In genomic region chr6:119506631-119507174, GRCh38 we compare ENCODE assay signal across 21 cellular contexts.
"Had no signal": no experiment of that assay in that cellular context is flagged by ENCODE, and none has a peak within 500 bp of the region (broad histone marks: within the 10 kb centered on the region; RNA-seq: fewer than 3 reads in every experiment).

No MANE protein-coding gene starts in this region.

- DNase-seq: stimulated activated CD4-positive, alpha-beta T cell treated with anti-CD3 and anti-CD28 coated beads, Interleukin-2, amount 100 ng/mL, for 48 hours; stimulated activated CD4-positive, alpha-beta T cell treated with anti-CD3 and anti-CD28 coated beads, Interleukin-4, amount 100 ng/mL, for 1 hour; stimulated activated CD4-positive, alpha-beta T cell treated with anti-CD3 and anti-CD28 coated beads, Interleukin-4, amount 100 ng/mL, for 24 hours; stimulated activated CD4-positive, alpha-beta T cell treated with anti-CD3 and anti-CD28 coated beads, Interleukin-4, amount 100 ng/mL, for 4 hours; stimulated activated CD8-positive, alpha-beta memory T cell treated with anti-CD3 and anti-CD28 coated beads, Interleukin-4, amount 100 ng/mL, for 48 hours; stimulated activated naive B cell treated with anti-CD40 and anti-IgM and Interleukin-4, amounts not matched to agents 10 μg/mL and 1 μg/mL and 100 μg/mL, for 72 hours; stimulated activated naive CD4-positive, alpha-beta T cell; stimulated activated naive CD4-positive, alpha-beta T cell treated with Interleukin-2 at 50 U/mL for 16 hours; stimulated activated naive CD8-positive, alpha-beta T cell treated with anti-CD3 and anti-CD28 coated beads, Interleukin-15, amount 100 ng/mL, for 72 hours; stimulated activated naive CD8-positive, alpha-beta T cell treated with anti-CD3 and anti-CD28 coated beads, Interleukin-15, Interleukin-2, amounts not matched to agents 100 U/mL and 50 U/mL, for 24 hours; stomach; substantia nigra; testis; thyroid gland; tibial artery; transverse colon; trophoblast cell; upper lobe of left lung; upper lobe of right lung; uterus had no signal

- FAIRE-seq: urothelium cell line had no signal
